In genomic region chr16:66474750-66475199, GRCh38 we compare ENCODE assay signal across 1 cellular context.
TF ChIP-seq lines count a peak whose summit lies in the region.

No MANE protein-coding gene starts in this region.

TF ChIP-seq in GM23338, 12 proteins besides CTCF, POLR2A, EP300 and RAD21 (continued from another document):
- no peak for TF ChIP-seq ZNF462 (CRISPR knock-in tag; IDR thresholded peaks at IDR 0.05)
- TF ChIP-seq POLR2AphosphoS5 (IDR thresholded peaks at IDR 0.05; ENCODE audit: low read depth): no peak
- TF ChIP-seq EZH2phosphoT487 (IDR thresholded peaks at IDR 0.05; ENCODE audit: unreplicated experiment): no peak
- TF ChIP-seq JUNB (IDR thresholded peaks at IDR 0.05; ENCODE audit: unreplicated experiment): no peak
